In the genomic region with DNA sequence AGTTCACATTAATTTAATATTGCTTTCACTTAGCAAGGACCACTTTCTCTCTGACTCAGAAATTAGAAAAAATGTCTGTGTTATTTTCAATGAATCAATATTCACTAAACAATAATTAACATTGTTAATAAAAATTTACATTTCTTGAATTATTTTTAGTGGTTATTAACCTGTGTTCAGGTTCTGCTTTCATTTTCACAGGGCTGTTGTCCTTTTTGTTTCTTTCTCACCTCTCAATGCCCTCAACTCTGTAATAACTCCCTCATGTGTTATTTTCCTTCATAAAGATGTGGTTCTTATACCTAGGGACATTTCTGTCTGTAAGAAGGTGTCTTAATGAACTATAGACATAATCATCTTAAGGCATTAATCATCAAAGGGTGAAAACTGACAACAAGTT, we compare ENCODE assay signal across 22 cellular contexts.
"Had no signal": no experiment of that assay in that cellular context is flagged by ENCODE, and none has a peak within 500 bp of the region (broad histone marks: within the 10 kb centered on the region; RNA-seq: fewer than 3 reads in every experiment).

No MANE protein-coding gene starts in this region.

- FAIRE-seq: islet of Langerhans had no signal

- DNase-seq: activated CD4-positive, alpha-beta T cell treated with anti-CD3 and anti-CD28 coated beads, Interleukin-2, amount 50 U/mL, for 1 hour; activated CD4-positive, CD25-positive, alpha-beta regulatory T cell treated with anti-CD3 and anti-CD28 coated beads, Interleukin-2, amount 50 U/mL, for 72 hours; activated CD8-positive, alpha-beta memory T cell treated with anti-CD3 and anti-CD28 coated beads, Interleukin-2, amount 50 U/mL, for 4 hours; activated effector memory CD4-positive, alpha-beta T cell treated with anti-CD3 and anti-CD28 coated beads, Interleukin-2, amount 50 U/mL, for 16 hours; activated naive CD4-positive, alpha-beta T cell treated with anti-CD3 and anti-CD28 coated beads, Interleukin-2, amount 50 U/mL, for 16 hours; activated T-cell treated with anti-CD3 and anti-CD28 coated beads, Interleukin-2, amount 50 U/mL, for 4 hours; aorta; brain microvascular endothelial cell; central memory CD4-positive, alpha-beta T cell; colonic mucosa; endodermal cell; foreskin fibroblast; left cardiac atrium; mesenchymal stem cell; mucosa of descending colon; naive B cell; retina; stimulated activated CD4-positive, alpha-beta T cell treated with anti-CD3 and anti-CD28 coated beads, Interleukin-1b, Interleukin-23, amount 100 ng/mL, for 48 hours; stimulated activated CD8-positive, alpha-beta memory T cell treated with anti-CD3 and anti-CD28 coated beads, Interleukin-4, amount 100 ng/mL, for 48 hours; stimulated activated naive CD4-positive, alpha-beta T cell; thyroid gland had no signal

- ATAC-seq: activated T-cell treated with anti-CD3 and anti-CD28 coated beads, Interleukin-2, amount 50 U/mL, for 4 hours; left cardiac atrium; mucosa of descending colon had no signal
